Comparison of ENCODE assay signal across 1 cellular context in the genomic region with DNA sequence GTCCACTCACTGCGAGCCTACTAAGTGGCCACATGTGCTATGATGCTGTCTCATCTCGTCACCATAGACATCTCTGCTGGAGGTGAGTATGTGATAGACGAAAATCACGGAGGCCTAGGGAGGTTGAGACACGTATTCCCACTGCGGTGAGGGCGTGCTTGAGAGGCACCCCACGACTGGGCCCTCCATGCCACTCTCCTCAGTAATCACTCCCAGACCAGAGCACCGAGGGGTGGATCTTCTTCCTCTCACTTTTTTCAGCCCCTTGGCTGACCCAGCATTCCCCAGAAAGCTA.
TF ChIP-seq lines count a peak whose summit lies in the region.

No MANE protein-coding gene starts in this region.

TF ChIP-seq in endothelial cell of umbilical vein, 7 proteins besides CTCF, POLR2A, EP300 and RAD21:
- TF ChIP-seq GATA2 (IDR thresholded peaks at IDR 0.05; ENCODE audit: insufficient read depth, insufficient read length, low read depth, low read length) (no peak), EZH2 (IDR thresholded peaks at IDR 0.05; ENCODE audit: borderline replicate concordance, low read depth, low read length, severe bottlenecking) (no peak), POLR2AphosphoS5 (IDR thresholded peaks at IDR 0.05; ENCODE audit: insufficient read depth, low read depth, low read length) (no peak), JUN (IDR thresholded peaks at IDR 0.05; ENCODE audit: borderline replicate concordance, insufficient read depth, insufficient read length, low read depth) (no peak)
